ENCODE assay signal across 32 cellular contexts in genomic region chr2:29834624-29835023, GRCh38.
DNase-seq lines count a peak whose midpoint lies in the region; FAIRE-seq and TF ChIP-seq lines count a peak whose summit lies in the region.
"Had no signal": no experiment of that assay in that cellular context is flagged by ENCODE, and none has a peak within 500 bp of the region (broad histone marks: within the 10 kb centered on the region; RNA-seq: fewer than 3 reads in every experiment).

No MANE protein-coding gene starts in this region.

- H3K9me3 ChIP-seq in mammary epithelial cell (replicated peaks; ENCODE audit: insufficient read depth, low read length) (no peaks in the 10 kb centered on the region), adipocyte (ENCODE audit: control insufficient read depth, low read length) (peaks cover 8% of the 10 kb centered on the region)
- H3K9me3 ChIP-seq: neutrophil, vagina had no signal

- in situ Hi-C loops in mammary epithelial cell (cut with MboI; ENCODE audit: low sequenced_read_pairs in 2 of 2), result loop anchor here (10.0 to 25.0 kb wide), 3 partner anchors 522 to 872 kb away; no protein-coding TSS in a partner anchor

- 46% methylated on average over 2 of the region's 2 CpGs for WGBS in mammary epithelial cell (ENCODE audit: low coverage, missing lambda C conversion rate)

- H3K4me1 ChIP-seq in mammary epithelial cell (ENCODE audit: insufficient read depth, low read length) (no peaks in the 10 kb centered on the region), adipocyte (ENCODE audit: control insufficient read depth, insufficient read depth, low read length) (peaks cover 3% of the 10 kb centered on the region)
- H3K4me1 ChIP-seq: breast epithelium, vagina had no signal

- DNase-seq in mammary epithelial cell, result peak; percentile 38
- no peak for DNase-seq in MCF 10A (ENCODE audit: unreplicated experiment)
- DNase-seq in adipocyte (ENCODE audit: low read depth), result peak; percentile 17
- peak; percentile 54 for DNase-seq in islet precursor cell
- peak; percentile 72 for DNase-seq in urothelium cell line (ENCODE audit: low spot score)
- no peak for DNase-seq in mesenteric fat pad (ENCODE audit: low spot score)
- no peak for DNase-seq in stimulated activated naive CD4-positive, alpha-beta T cell (lab: John Stamatoyannopoulos, UW)
- DNase-seq in activated T-helper 2 cell treated with anti-CD3 and anti-CD28 coated beads, Interferon-gamma antibody, Interleukin-2, Interleukin-4, amounts not matched to agents 10 μg/mL and 5 μg/mL and 100 μg/mL, durations not matched to agents 14 hours and 24 hours and 36 hours (ENCODE audit: low spot score), result no peak
- DNase-seq: activated B cell treated with CpG ODN at 0.5 μM for 24 hours; activated CD8-positive, alpha-beta memory T cell treated with anti-CD3 and anti-CD28 coated beads, Interleukin-2, amount 10 ng/mL, durations not matched to agents 7 days and 5 days; activated naive CD4-positive, alpha-beta T cell treated with Interleukin-2 at 50 U/mL for 16 hours; activated T-cell treated with anti-CD3 and anti-CD28 coated beads, Interleukin-2, amount 50 U/mL, for 48 hours; Calu3; CD4-positive, CD25-positive, alpha-beta regulatory T cell; DMS79 treated with DMSO at 0.1 percent for 48 hours; H7; immature natural killer cell; left ventricle myocardium superior; naive B cell; NCI-H146; posterior cingulate gyrus; right cardiac atrium; stimulated activated CD4-positive, alpha-beta T cell treated with anti-CD3 and anti-CD28 coated beads, Interleukin-2, amount 100 ng/mL, for 24 hours had no signal

- H3K27me3 ChIP-seq in mammary epithelial cell (ENCODE audit: insufficient read depth, low read length) (peaks cover 4% of the 10 kb centered on the region), adipocyte (replicated peaks; ENCODE audit: control insufficient read depth, insufficient read depth, low read length) (peaks cover 8% of the 10 kb centered on the region)
- H3K27me3 ChIP-seq: breast epithelium, neutrophil, vagina had no signal

- H3K27ac Mint-ChIP-seq in MCF 10A (ENCODE audit: low read depth, unreplicated experiment), result no peak overlapping the region
- H3K27ac Mint-ChIP-seq in activated T-helper 2 cell treated with anti-CD3 and anti-CD28 coated beads, Interferon-gamma antibody, Interleukin-2, Interleukin-4, amounts not matched to agents 10 μg/mL and 5 μg/mL and 100 μg/mL, durations not matched to agents 14 hours and 24 hours and 36 hours, result no peak overlapping the region
- H3K27ac Mint-ChIP-seq: activated B cell treated with CpG ODN at 0.5 μM for 24 hours; activated CD8-positive, alpha-beta memory T cell treated with anti-CD3 and anti-CD28 coated beads, Interleukin-2, amount 10 ng/mL, durations not matched to agents 7 days and 5 days; CD4-positive, CD25-positive, alpha-beta regulatory T cell; immature natural killer cell; mesothelial cell of epicardium; naive B cell; stimulated activated naive CD8-positive, alpha-beta T cell treated with anti-CD3 and anti-CD28 coated beads, Interleukin-15, Interleukin-2, amounts not matched to agents 100 ng/mL and 50 ng/mL, for 24 hours had no signal

- H3K4me3 ChIP-seq in mammary epithelial cell (replicated peaks in 1 of 3; ENCODE audit: insufficient read depth in 1 of 3, low read depth in 2 of 3, low read length in 3 of 3) (no peak overlapping the region), adipocyte (ENCODE audit: low read length) (no peak overlapping the region)
- H3K4me3 ChIP-seq: breast epithelium, thoracic aorta, vagina had no signal

- H4K20me1 ChIP-seq in mammary epithelial cell (ENCODE audit: insufficient read depth, low read length), result no peaks in the 10 kb centered on the region

- no peak overlapping the region for H3K4me3 Mint-ChIP-seq in MCF 10A (ENCODE audit: unreplicated experiment)
- H3K4me3 Mint-ChIP-seq in activated T-helper 2 cell treated with anti-CD3 and anti-CD28 coated beads, Interferon-gamma antibody, Interleukin-2, Interleukin-4, amounts not matched to agents 10 μg/mL and 5 μg/mL and 100 μg/mL, durations not matched to agents 14 hours and 24 hours and 36 hours (ENCODE audit: low read depth), result no peak overlapping the region
- H3K4me3 Mint-ChIP-seq: activated B cell treated with CpG ODN at 0.5 μM for 24 hours; activated CD8-positive, alpha-beta memory T cell treated with anti-CD3 and anti-CD28 coated beads, Interleukin-2, amount 10 ng/mL, durations not matched to agents 7 days and 5 days; CD4-positive, CD25-positive, alpha-beta regulatory T cell; immature natural killer cell; mesothelial cell of epicardium; stimulated activated naive CD8-positive, alpha-beta T cell treated with anti-CD3 and anti-CD28 coated beads, Interleukin-15, Interleukin-2, amounts not matched to agents 100 ng/mL and 50 ng/mL, for 24 hours had no signal

- dilution Hi-C loops in mammary epithelial cell (cut with HindIII; ENCODE audit: low sequenced_read_pairs), result loop anchor here (5.0 kb wide), 1 partner anchor 52 kb away; no protein-coding TSS in a partner anchor

- H3K36me3 ChIP-seq in mammary epithelial cell (ENCODE audit: insufficient read depth, low read length) (no peaks in the 10 kb centered on the region), adipocyte (ENCODE audit: control insufficient read depth, insufficient read depth, low read length, severe bottlenecking) (no peaks in the 10 kb centered on the region)
- H3K36me3 ChIP-seq: breast epithelium, neutrophil, thoracic aorta, vagina had no signal

- no peak overlapping the region for H3K4me2 ChIP-seq in mammary epithelial cell (ENCODE audit: insufficient read depth, low read depth, low read length)

- no peak for FAIRE-seq in urothelium cell line (lab: Jason Lieb, UNC)
- FAIRE-seq: GM18507 had no signal

- TF ChIP-seq CTCF in mammary epithelial cell (conservative IDR thresholded peaks at IDR 0.05 in 1 of 2, IDR thresholded peaks at IDR 0.05 in 1 of 2; ENCODE audit: extremely low read depth in 1 of 2, insufficient read depth in 1 of 2, low read depth in 1 of 2, low read length in 2 of 2) (no peak), MCF 10A (IDR thresholded peaks at IDR 0.05; ENCODE audit: unreplicated experiment) (no peak)

- BruUV-seq in mammary epithelial cell (replicated peaks; lab: Mats Ljungman, UMichigan), result no TSS peak
- BruUV-seq in MCF 10A (replicated peaks; lab: Mats Ljungman, UMichigan), result no TSS peak

- H3K27ac ChIP-seq in mammary epithelial cell (ENCODE audit: insufficient read depth, low read depth, low read length), result no peak overlapping the region
- H3K27ac ChIP-seq: HL-60, neutrophil, RWPE1, thoracic aorta, vagina had no signal

- H3K9me3 Mint-ChIP-seq in MCF 10A (ENCODE audit: unreplicated experiment), result peaks cover 7% of the 10 kb centered on the region
- peaks cover 12% of the 10 kb centered on the region for H3K9me3 Mint-ChIP-seq in activated T-helper 2 cell treated with anti-CD3 and anti-CD28 coated beads, Interferon-gamma antibody, Interleukin-2, Interleukin-4, amounts not matched to agents 10 μg/mL and 5 μg/mL and 100 μg/mL, durations not matched to agents 14 hours and 24 hours and 36 hours

- POLR2A ChIA-PET in MCF 10A (lab: Yijun Ruan, JAX), result interaction anchor here (0.9 kb wide), 1 partner anchor 583 kb away, joined by 3 read pairs; no protein-coding TSS in a partner anchor

- H3K36me3 Mint-ChIP-seq in MCF 10A (ENCODE audit: insufficient read depth, unreplicated experiment), result no peaks in the 10 kb centered on the region
- no peaks in the 10 kb centered on the region for H3K36me3 Mint-ChIP-seq in activated T-helper 2 cell treated with anti-CD3 and anti-CD28 coated beads, Interferon-gamma antibody, Interleukin-2, Interleukin-4, amounts not matched to agents 10 μg/mL and 5 μg/mL and 100 μg/mL, durations not matched to agents 14 hours and 24 hours and 36 hours (ENCODE audit: low read depth)
- H3K36me3 Mint-ChIP-seq: activated CD8-positive, alpha-beta memory T cell treated with anti-CD3 and anti-CD28 coated beads, Interleukin-2, amount 10 ng/mL, durations not matched to agents 7 days and 5 days; CD4-positive, CD25-positive, alpha-beta regulatory T cell; immature natural killer cell; mesothelial cell of epicardium had no signal

- intact Hi-C loops in mammary epithelial cell (cut with micrococcal nuclease), result loop anchor here (10.0 kb wide), 1 partner anchor 780 kb away; no protein-coding TSS in a partner anchor
- intact Hi-C loops in MCF 10A (cut with micrococcal nuclease), result no loop called here
- intact Hi-C loops in activated T-helper 2 cell treated with anti-CD3 and anti-CD28 coated beads, Interferon-gamma antibody, Interleukin-2, Interleukin-4, amounts not matched to agents 10 μg/mL and 5 μg/mL and 100 μg/mL, durations not matched to agents 14 hours and 24 hours and 36 hours (cut with micrococcal nuclease), result no loop called here

- no peak overlapping the region for H2AFZ ChIP-seq in mammary epithelial cell (ENCODE audit: low read depth, low read length)

- H3K9ac ChIP-seq in mammary epithelial cell (ENCODE audit: insufficient read depth, low read length) (no peak overlapping the region), adipocyte (ENCODE audit: low read length) (no peak overlapping the region)

- H3K4me1 Mint-ChIP-seq in MCF 10A (ENCODE audit: insufficient read depth, unreplicated experiment), result no peaks in the 10 kb centered on the region
- H3K4me1 Mint-ChIP-seq in activated T-helper 2 cell treated with anti-CD3 and anti-CD28 coated beads, Interferon-gamma antibody, Interleukin-2, Interleukin-4, amounts not matched to agents 10 μg/mL and 5 μg/mL and 100 μg/mL, durations not matched to agents 14 hours and 24 hours and 36 hours (ENCODE audit: low read depth), result no peaks in the 10 kb centered on the region
- H3K4me1 Mint-ChIP-seq: activated B cell treated with CpG ODN at 0.5 μM for 24 hours; activated CD8-positive, alpha-beta memory T cell treated with anti-CD3 and anti-CD28 coated beads, Interleukin-2, amount 10 ng/mL, durations not matched to agents 7 days and 5 days; immature natural killer cell; mesothelial cell of epicardium; naive B cell had no signal

- H3K79me2 ChIP-seq in mammary epithelial cell (ENCODE audit: insufficient read depth, low read length), result no peaks in the 10 kb centered on the region

- peaks cover 53% of the 10 kb centered on the region for H3K27me3 Mint-ChIP-seq in MCF 10A (ENCODE audit: insufficient read depth, unreplicated experiment)
- no peaks in the 10 kb centered on the region for H3K27me3 Mint-ChIP-seq in activated T-helper 2 cell treated with anti-CD3 and anti-CD28 coated beads, Interferon-gamma antibody, Interleukin-2, Interleukin-4, amounts not matched to agents 10 μg/mL and 5 μg/mL and 100 μg/mL, durations not matched to agents 14 hours and 24 hours and 36 hours (ENCODE audit: low read depth)

- CTCF ChIA-PET in mammary epithelial cell (lab: Charles Lee; ENCODE audit: low non-redundant PET) (no interaction called here), MCF 10A (lab: Yijun Ruan, JAX) (interaction anchor here (1.2 kb wide), 1 partner anchor 18 kb away, joined by 3 read pairs; no protein-coding TSS in a partner anchor)

Comparison
In these comparisons a context has a peak if more than half of its experiments do, and no peak if none do; other contexts are left out.
1. DNase-seq: peak in mammary epithelial cell (single experiment), adipocyte (single experiment), islet precursor cell (single experiment) and urothelium cell line (single experiment); none in MCF 10A (single experiment), mesenteric fat pad (single experiment), stimulated activated naive CD4-positive, alpha-beta T cell (0 of 6) and activated T-helper 2 cell treated with anti-CD3 and anti-CD28 coated beads, Interferon-gamma antibody, Interleukin-2, Interleukin-4, amounts not matched to agents 10 μg/mL and 5 μg/mL and 100 μg/mL, durations not matched to agents 14 hours and 24 hours and 36 hours (single experiment).